In genomic region chr17:7972131-7972785, GRCh38 we compare ENCODE assay signal across 15 cellular contexts. TPM values are rescaled to one million over a fixed set of nuclear protein-coding genes. Genes with fewer than 3 reads are reported as not detected.
DNase-seq lines count a peak whose midpoint lies in the region; ATAC-seq and TF ChIP-seq lines count a peak whose summit lies in the region.
"Had no signal": no experiment of that assay in that cellular context is flagged by ENCODE, and none has a peak within 500 bp of the region (broad histone marks: within the 10 kb centered on the region; RNA-seq: fewer than 3 reads in every experiment).

No MANE protein-coding gene starts in this region.

- no peak overlapping the region for H3K4me3 ChIP-seq in fibroblast of the aortic adventitia (ENCODE audit: low read depth, low read length)
- H3K4me3 ChIP-seq in sigmoid colon = no peak overlapping the region
- no peak overlapping the region for H3K4me3 ChIP-seq in dorsolateral prefrontal cortex
- H3K4me3 ChIP-seq: colonic mucosa, esophagus muscularis mucosa, testis had no signal

- no peaks in the 10 kb centered on the region for H3K36me3 ChIP-seq in sigmoid colon
- H3K36me3 ChIP-seq: colonic mucosa, esophagus muscularis mucosa had no signal

- no peaks in the 10 kb centered on the region for H3K4me1 ChIP-seq in sigmoid colon
- H3K4me1 ChIP-seq: colonic mucosa, esophagus muscularis mucosa, testis had no signal

- H3K27me3 ChIP-seq in sigmoid colon (no peaks in the 10 kb centered on the region), dorsolateral prefrontal cortex (peaks cover 0 to 6% (median 0%) of the 10 kb centered on the region in 45 donors)
- H3K27me3 ChIP-seq: colonic mucosa, testis had no signal

- WGBS in sigmoid colon, 2 donors = 95 to 96% methylated on average over 8 of the region's 8 CpGs

- ATAC-seq in activated CD8-positive, alpha-beta memory T cell treated with anti-CD3 and anti-CD28 coated beads, Interleukin-2, amount 10 ng/mL, durations not matched to agents 7 days and 5 days = no peak

- peaks cover 0 to 9% (median 5%) of the 10 kb centered on the region in 4 donors for H3K9me3 ChIP-seq in sigmoid colon
- H3K9me3 ChIP-seq: colonic mucosa, testis had no signal

- H3K27ac ChIP-seq in RWPE1 = no peak overlapping the region
- no peak overlapping the region for H3K27ac ChIP-seq in sigmoid colon
- no peak overlapping the region for H3K27ac ChIP-seq in dorsolateral prefrontal cortex
- H3K27ac ChIP-seq: colonic mucosa, esophagus muscularis mucosa, testis had no signal

- TF ChIP-seq CTCF in RWPE1 (conservative IDR thresholded peaks at IDR 0.05; ENCODE audit: low read depth) (0 out of 2 replicates have a peak, but pooled peaks have one; percentile 8), fibroblast of the aortic adventitia (IDR thresholded peaks at IDR 0.05; ENCODE audit: insufficient read depth, low read length) (peak; percentile 35), sigmoid colon (IDR thresholded peaks at IDR 0.05) (no peak), dorsolateral prefrontal cortex (IDR thresholded peaks at IDR 0.05 in 54 of 56, conservative IDR thresholded peaks at IDR 0.05 in 2 of 56; ENCODE audit: low read depth in 1 of 56, partially characterized antibody in 56 of 56) (peak in 12 of 56 donors; percentile 8 to 33 (median 14))

- TF ChIP-seq EP300 in sigmoid colon (IDR thresholded peaks at IDR 0.05) = no peak

- DNase-seq in activated CD8-positive, alpha-beta memory T cell treated with anti-CD3 and anti-CD28 coated beads, Interleukin-2, amount 10 ng/mL, durations not matched to agents 7 days and 5 days = peak; percentile 31
- no peak for DNase-seq in activated CD8-positive, alpha-beta memory T cell treated with anti-CD3 and anti-CD28 coated beads, Interleukin-2, amount 50 U/mL, for 4 hours
- DNase-seq in RWPE1 (ENCODE audit: low spot score) (no peak), fibroblast of the aortic adventitia (ENCODE audit: low read depth) (peak; percentile 23), sigmoid colon (peak; percentile 50), NCI-H1436 (lab: John Stamatoyannopoulos, UW) (no peak), dorsolateral prefrontal cortex (no peak)
- DNase-seq in activated T-cell treated with anti-CD3 and anti-CD28 coated beads, Interleukin-2, amount 50 U/mL, for 1 hour = no peak
- DNase-seq: activated B cell treated with CpG ODN at 0.5 μM for 24 hours; activated naive CD8-positive, alpha-beta T cell treated with anti-CD3 and anti-CD28 coated beads, Interleukin-2, amount 10 ng/mL, durations not matched to agents 7 days and 5 days; activated T-cell treated with anti-CD3 and anti-CD28 coated beads for 4 hours; colonic mucosa; posterior cingulate gyrus; testis had no signal

- H3K4me1 Mint-ChIP-seq in activated CD8-positive, alpha-beta memory T cell treated with anti-CD3 and anti-CD28 coated beads, Interleukin-2, amount 10 ng/mL, durations not matched to agents 7 days and 5 days = peaks cover 2% of the 10 kb centered on the region
- H3K4me1 Mint-ChIP-seq: activated B cell treated with CpG ODN at 0.5 μM for 24 hours; activated naive CD8-positive, alpha-beta T cell treated with anti-CD3 and anti-CD28 coated beads, Interleukin-2, amount 10 ng/mL, durations not matched to agents 7 days and 5 days had no signal

- no peak for TF ChIP-seq POLR2A in sigmoid colon (IDR thresholded peaks at IDR 0.05)

- H3K4me3 Mint-ChIP-seq in activated CD8-positive, alpha-beta memory T cell treated with anti-CD3 and anti-CD28 coated beads, Interleukin-2, amount 10 ng/mL, durations not matched to agents 7 days and 5 days = no peak overlapping the region
- H3K4me3 Mint-ChIP-seq: activated B cell treated with CpG ODN at 0.5 μM for 24 hours; activated naive CD8-positive, alpha-beta T cell treated with anti-CD3 and anti-CD28 coated beads, Interleukin-2, amount 10 ng/mL, durations not matched to agents 7 days and 5 days had no signal

- intact Hi-C loops in sigmoid colon (cut with DNase I) (no loop called here), dorsolateral prefrontal cortex (cut with DNase I) (no loop called here)

- POLR2A ChIA-PET in RWPE1 (lab: Yijun Ruan, JAX; ENCODE audit: low non-redundant PET) = no interaction called here

- peaks cover 15% of the 10 kb centered on the region for H3K9me3 Mint-ChIP-seq in activated CD8-positive, alpha-beta memory T cell treated with anti-CD3 and anti-CD28 coated beads, Interleukin-2, amount 10 ng/mL, durations not matched to agents 7 days and 5 days (ENCODE audit: low read depth)

- CTCF ChIA-PET in activated CD8-positive, alpha-beta memory T cell treated with anti-CD3 and anti-CD28 coated beads, Interleukin-2, amount 10 ng/mL, durations not matched to agents 7 days and 5 days (lab: Charles Lee) = interaction anchor here (0.7 to 1.8 kb wide), 4 partner anchors 10 to 107 kb away, joined by 3 to 7 read pairs (median 4); no protein-coding TSS in a partner anchor
- CTCF ChIA-PET in RWPE1 (lab: Yijun Ruan, JAX) = interaction anchor here (0.6 to 1.3 kb wide), 7 partner anchors 9 to 69 kb away, joined by 3 to 5 read pairs (median 4); no protein-coding TSS in a partner anchor

- H3K27ac Mint-ChIP-seq in activated CD8-positive, alpha-beta memory T cell treated with anti-CD3 and anti-CD28 coated beads, Interleukin-2, amount 10 ng/mL, durations not matched to agents 7 days and 5 days = no peak overlapping the region
- H3K27ac Mint-ChIP-seq: activated B cell treated with CpG ODN at 0.5 μM for 24 hours; activated naive CD8-positive, alpha-beta T cell treated with anti-CD3 and anti-CD28 coated beads, Interleukin-2, amount 10 ng/mL, durations not matched to agents 7 days and 5 days had no signal

- peaks cover 16% of the 10 kb centered on the region for H3K36me3 Mint-ChIP-seq in activated CD8-positive, alpha-beta memory T cell treated with anti-CD3 and anti-CD28 coated beads, Interleukin-2, amount 10 ng/mL, durations not matched to agents 7 days and 5 days

- H3K27me3 Mint-ChIP-seq in activated CD8-positive, alpha-beta memory T cell treated with anti-CD3 and anti-CD28 coated beads, Interleukin-2, amount 10 ng/mL, durations not matched to agents 7 days and 5 days = peaks cover 33% of the 10 kb centered on the region

RNA-seq across cellular contexts. Expression of gene GUCY2D, which starts 30.2 kb away (rescaled TPM):
- not detected for total RNA-seq in activated CD8-positive, alpha-beta memory T cell treated with anti-CD3 and anti-CD28 coated beads, Interleukin-2, amount 10 ng/mL, durations not matched to agents 7 days and 5 days
- total RNA-seq in fibroblast of the aortic adventitia (ENCODE audit: low replicate concordance) (not detected in 2 replicates), sigmoid colon (not detected), dorsolateral prefrontal cortex (1 to 10 TPM in 28 of 120 experiments, under 1 TPM in 56, not detected in 36; 0.13 to 2.8 (median 0.83) TPM)
- under 1 TPM in 1 of 3 donors, not detected in 2; 0.04 TPM for polyA plus RNA-seq in sigmoid colon
- total RNA-seq: activated B cell treated with CpG ODN at 0.5 μM for 24 hours; activated naive CD8-positive, alpha-beta T cell treated with anti-CD3 and anti-CD28 coated beads, Interleukin-2, amount 10 ng/mL, durations not matched to agents 7 days and 5 days had no signal

RNA-seq across cellular contexts. Expression of gene CNTROB, which starts 40.3 kb away (rescaled TPM):
- 10 to 100 TPM; 56.8 to 69.2 TPM for total RNA-seq in activated CD8-positive, alpha-beta memory T cell treated with anti-CD3 and anti-CD28 coated beads, Interleukin-2, amount 10 ng/mL, durations not matched to agents 7 days and 5 days
- total RNA-seq in fibroblast of the aortic adventitia (ENCODE audit: low replicate concordance) (31.4 and 34.9 TPM in 2 replicates), sigmoid colon (10 to 100 TPM; 11.8 to 40.4 (median 30.0) TPM), dorsolateral prefrontal cortex (10 to 100 TPM; 13.4 to 35.9 (median 20.7) TPM)
- 10 to 100 TPM; 16.6 to 33.3 (median 16.8) TPM for polyA plus RNA-seq in sigmoid colon

RNA-seq across cellular contexts. Expression of gene TRAPPC1, which starts 40.5 kb away (rescaled TPM):
- 100 to 1,000 TPM; 216 to 245 TPM for total RNA-seq in activated CD8-positive, alpha-beta memory T cell treated with anti-CD3 and anti-CD28 coated beads, Interleukin-2, amount 10 ng/mL, durations not matched to agents 7 days and 5 days
- total RNA-seq in fibroblast of the aortic adventitia (ENCODE audit: low replicate concordance) = 15.3 and 48.8 TPM in 2 replicates
- total RNA-seq in sigmoid colon = 10 to 100 TPM; 33.5 to 66.5 (median 45.7) TPM
- 100 to 1,000 TPM; 123 to 170 (median 123) TPM for polyA plus RNA-seq in sigmoid colon
- total RNA-seq in dorsolateral prefrontal cortex = 100 to 1,000 TPM in 53 of 120 experiments, 10 to 100 TPM in 67; 58.5 to 141 (median 98.0) TPM

RNA-seq across cellular contexts. Expression of gene KCNAB3, which starts 42.6 kb away (rescaled TPM):
- total RNA-seq in activated CD8-positive, alpha-beta memory T cell treated with anti-CD3 and anti-CD28 coated beads, Interleukin-2, amount 10 ng/mL, durations not matched to agents 7 days and 5 days = 1 to 10 TPM; 6.6 to 6.7 TPM
- total RNA-seq in fibroblast of the aortic adventitia (ENCODE audit: low replicate concordance) = 1.3 TPM in 1 of 2 replicates, not detected in the other
- total RNA-seq in sigmoid colon = 1 to 10 TPM in 1 of 4 donors, under 1 TPM in 2, not detected in 1; 0.54 to 2.1 (median 0.66) TPM
- 1 to 10 TPM in 1 of 3 donors, under 1 TPM in 2; 0.60 to 5.5 (median 0.69) TPM for polyA plus RNA-seq in sigmoid colon
- total RNA-seq in dorsolateral prefrontal cortex = 10 to 100 TPM in 118 of 120 experiments, 1 to 10 TPM in 2; 6.6 to 52.0 (median 21.5) TPM

RNA-seq across cellular contexts. Expression of gene RNF227, which starts 56.2 kb away (rescaled TPM):
- total RNA-seq in activated CD8-positive, alpha-beta memory T cell treated with anti-CD3 and anti-CD28 coated beads, Interleukin-2, amount 10 ng/mL, durations not matched to agents 7 days and 5 days = 1 to 10 TPM; 2.8 to 3.9 TPM
- total RNA-seq in fibroblast of the aortic adventitia (ENCODE audit: low replicate concordance) (2.8 and 27.4 TPM in 2 replicates), sigmoid colon (1 to 10 TPM; 3.2 to 4.5 (median 4.2) TPM), dorsolateral prefrontal cortex (10 to 100 TPM in 3 of 120 experiments, 1 to 10 TPM in 117; 3.8 to 10.7 (median 6.7) TPM)
- 1 to 10 TPM in 2 of 3 donors, under 1 TPM in 1; 0.69 to 3.6 (median 1.8) TPM for polyA plus RNA-seq in sigmoid colon

Comparison
In these comparisons a context has a peak if more than half of its experiments do, and no peak if none do; other contexts are left out.
1. DNase-seq: peak in activated CD8-positive, alpha-beta memory T cell treated with anti-CD3 and anti-CD28 coated beads, Interleukin-2, amount 10 ng/mL, durations not matched to agents 7 days and 5 days (single experiment), fibroblast of the aortic adventitia (single experiment) and sigmoid colon (single experiment); none in activated CD8-positive, alpha-beta memory T cell treated with anti-CD3 and anti-CD28 coated beads, Interleukin-2, amount 50 U/mL, for 4 hours (single experiment), RWPE1 (single experiment), activated T-cell treated with anti-CD3 and anti-CD28 coated beads, Interleukin-2, amount 50 U/mL, for 1 hour (single experiment), NCI-H1436 (single experiment) and dorsolateral prefrontal cortex (0 of 10).
2. CTCF ChIP-seq: peak in RWPE1 (single experiment) and fibroblast of the aortic adventitia (single experiment); none in sigmoid colon (0 of 4).